Comparison of ENCODE assay signal across 8 cellular contexts in the genomic region with DNA sequence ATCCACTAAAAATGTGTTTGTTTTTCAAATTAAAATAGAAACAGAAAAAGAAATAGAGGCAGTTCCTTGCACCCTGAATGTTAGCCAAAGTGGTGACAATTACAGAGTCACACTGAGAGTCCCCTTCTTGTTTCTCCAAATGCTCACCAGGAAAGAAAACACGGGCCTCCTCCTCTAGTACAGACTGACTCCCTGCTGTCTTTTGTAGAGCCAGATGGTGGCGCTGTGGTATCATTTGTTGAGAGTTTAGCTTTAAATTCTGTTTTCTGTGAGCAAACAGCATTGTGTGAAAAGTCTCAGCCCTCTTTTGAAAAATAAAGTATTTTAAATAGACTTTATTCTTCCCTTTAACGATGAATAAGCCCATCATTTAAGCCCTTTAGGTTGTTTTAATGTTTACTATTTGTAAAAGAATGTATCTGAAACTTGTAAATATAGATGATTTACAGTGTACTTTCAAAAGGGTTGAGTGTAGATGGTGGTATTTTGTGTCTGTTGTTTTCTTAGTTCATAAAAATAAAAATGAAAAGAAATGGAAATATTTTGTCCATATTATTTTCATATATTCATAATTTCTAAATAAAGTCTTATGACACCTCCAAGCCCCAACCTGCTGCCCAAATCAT. TPM values are rescaled to one million over a fixed set of nuclear protein-coding genes. Genes with fewer than 3 reads are reported as not detected.
A peak's percentile ranks its signal among the peaks of the same experiment; 100 is the strongest.
DNase-seq lines count a peak whose midpoint lies in the region; ATAC-seq and TF ChIP-seq lines count a peak whose summit lies in the region.

No MANE protein-coding gene starts in this region.

- no peaks in the 10 kb centered on the region for H3K9me3 Mint-ChIP-seq in activated CD4-positive, alpha-beta T cell treated with anti-CD3 and anti-CD28 coated beads for 36 hours (ENCODE audit: low read depth)
- H3K9me3 Mint-ChIP-seq in chondrocyte (ENCODE audit: low read depth) = no peaks in the 10 kb centered on the region

- H3K36me3 ChIP-seq in PC-3 (ENCODE audit: low read depth, low read length) (no peaks in the 10 kb centered on the region; the same call in 1 of the 2 replicates), right lobe of liver (no peaks in the 10 kb centered on the region), tibial artery (no peaks in the 10 kb centered on the region)

- ATAC-seq in activated CD4-positive, alpha-beta T cell treated with anti-CD3 and anti-CD28 coated beads for 36 hours = peak; percentile 55
- peak; percentile 90 for ATAC-seq in GM21528 (IDR thresholded peaks at IDR 0.05; ENCODE audit: low FRiP score, unreplicated experiment)
- peak; percentile 68 for ATAC-seq in PC-3
- ATAC-seq in right lobe of liver = peak; percentile 74 to 88 (median 83)

- H3K27ac ChIP-seq in PC-3 (ENCODE audit: low read length) = no peak overlapping the region
- no peak overlapping the region for H3K27ac ChIP-seq in right lobe of liver
- H3K27ac ChIP-seq in tibial artery = no peak overlapping the region

- TF ChIP-seq POLR2A in right lobe of liver (IDR thresholded peaks at IDR 0.05) = no peak

- no peak overlapping the region for H2AFZ ChIP-seq in PC-3 (ENCODE audit: low read length)

- no peaks in the 10 kb centered on the region for H3K36me3 Mint-ChIP-seq in activated CD4-positive, alpha-beta T cell treated with anti-CD3 and anti-CD28 coated beads for 36 hours (ENCODE audit: low read depth)
- H3K36me3 Mint-ChIP-seq in chondrocyte (ENCODE audit: low read depth) = no peaks in the 10 kb centered on the region

- H3K27me3 Mint-ChIP-seq in activated CD4-positive, alpha-beta T cell treated with anti-CD3 and anti-CD28 coated beads for 36 hours = peaks cover 2% of the 10 kb centered on the region
- peaks cover 36% of the 10 kb centered on the region for H3K27me3 Mint-ChIP-seq in chondrocyte (ENCODE audit: low read depth)

- H4K20me1 ChIP-seq in PC-3 (ENCODE audit: low read length) = no peaks in the 10 kb centered on the region

- peaks cover 28% of the 10 kb centered on the region for H3K27me3 ChIP-seq in PC-3 (ENCODE audit: low read length)
- no peaks in the 10 kb centered on the region for H3K27me3 ChIP-seq in right lobe of liver
- H3K27me3 ChIP-seq in tibial artery = peaks cover 0 to 3% of the 10 kb centered on the region in 2 donors

- H3K4me1 Mint-ChIP-seq in activated CD4-positive, alpha-beta T cell treated with anti-CD3 and anti-CD28 coated beads for 36 hours = no peaks in the 10 kb centered on the region
- no peaks in the 10 kb centered on the region for H3K4me1 Mint-ChIP-seq in chondrocyte (ENCODE audit: low read depth)

- H3K4me2 ChIP-seq in PC-3 (ENCODE audit: low read length) = no peak overlapping the region

- H3K4me3 Mint-ChIP-seq in activated CD4-positive, alpha-beta T cell treated with anti-CD3 and anti-CD28 coated beads for 36 hours = no peak overlapping the region
- H3K4me3 Mint-ChIP-seq in chondrocyte (ENCODE audit: unreplicated experiment) = no peak overlapping the region

- H3K9me2 ChIP-seq in PC-3 (replicated peaks; ENCODE audit: low read length) = no peaks in the 10 kb centered on the region

- H3K4me1 ChIP-seq in PC-3 (ENCODE audit: insufficient read depth, low read length) = no peaks in the 10 kb centered on the region
- no peaks in the 10 kb centered on the region for H3K4me1 ChIP-seq in right lobe of liver
- H3K4me1 ChIP-seq in tibial artery = no peaks in the 10 kb centered on the region

- H3F3A ChIP-seq in PC-3 (ENCODE audit: low read length, unreplicated experiment) = no peaks in the 10 kb centered on the region

- CTCF ChIA-PET in activated CD4-positive, alpha-beta T cell treated with anti-CD3 and anti-CD28 coated beads for 36 hours (lab: Charles Lee) = interaction anchor here (0.6 to 1.0 kb wide), 2 partner anchors 599 to 1573 kb away, joined by 3 to 4 read pairs; no protein-coding TSS in a partner anchor
- CTCF ChIA-PET in PC-3 (lab: Charles Lee) = no interaction called here

- TF ChIP-seq CTCF in PC-3 (conservative IDR thresholded peaks at IDR 0.05; ENCODE audit: low read depth, low read length) (peak; percentile 84), chondrocyte (IDR thresholded peaks at IDR 0.05) (peak; percentile 95), right lobe of liver (IDR thresholded peaks at IDR 0.05) (peak; percentile 63 to 81 (median 77)), tibial artery (IDR thresholded peaks at IDR 0.05) (peak; percentile 43 to 56)

- BruUV-seq in PC-3 (replicated peaks; lab: Mats Ljungman, UMichigan) = no TSS peak

- no peak overlapping the region for H3K27ac Mint-ChIP-seq in activated CD4-positive, alpha-beta T cell treated with anti-CD3 and anti-CD28 coated beads for 36 hours
- no peak overlapping the region for H3K27ac Mint-ChIP-seq in chondrocyte (ENCODE audit: unreplicated experiment)

- peak; percentile 62 for DNase-seq in activated CD4-positive, alpha-beta T cell treated with anti-CD3 and anti-CD28 coated beads for 36 hours
- no peak for DNase-seq in activated CD4-positive, alpha-beta T cell treated with anti-CD3 and anti-CD28 coated beads for 4 hours
- DNase-seq in HT-29 (ENCODE audit: low spot score) (peak; percentile 85), PC-3 (peak; percentile 70), chondrocyte (ENCODE audit: low spot score) (no peak), right lobe of liver (peak in 2 of 3 donors; percentile 32 to 46), tibial artery (peak in 1 of 2 donors; percentile 42)

- H3K9ac ChIP-seq in PC-3 (ENCODE audit: low read length) = no peak overlapping the region

- 0% methylated on average over 3 of the region's 3 CpGs for WGBS in right lobe of liver (ENCODE audit: insufficient coverage, low coverage, low lambda C conversion rate, missing lambda C conversion rate)

- H3K4me3 ChIP-seq in PC-3 (ENCODE audit: low read length) (no peak overlapping the region), right lobe of liver (no peak overlapping the region), tibial artery (no peak overlapping the region)

- H3K9me3 ChIP-seq in PC-3 (ENCODE audit: low read length) = no peaks in the 10 kb centered on the region
- no peaks in the 10 kb centered on the region for H3K9me3 ChIP-seq in right lobe of liver
- no peaks in the 10 kb centered on the region for H3K9me3 ChIP-seq in tibial artery

- intact Hi-C loops in activated CD4-positive, alpha-beta T cell treated with anti-CD3 and anti-CD28 coated beads for 36 hours (cut with DNase I, micrococcal nuclease) = loop anchor here (1.0 to 2.0 kb wide), 4 partner anchors 335 to 599 kb away; no protein-coding TSS in a partner anchor
- intact Hi-C loops in PC-3 (cut with micrococcal nuclease) (loop anchor here (2.0 to 10.0 kb wide), 3 partner anchors 335 to 601 kb away; no protein-coding TSS in a partner anchor), right lobe of liver (cut with DNase I) (loop anchor here in 1 of 2 donors (10.0 kb wide), 1 partner anchor 333 kb away; no protein-coding TSS in a partner anchor), tibial artery (cut with DNase I; ENCODE audit: low total_unique reads) (no loop called here)

- H3K79me2 ChIP-seq in PC-3 (ENCODE audit: low read length) = no peaks in the 10 kb centered on the region

- POLR2A ChIA-PET in activated CD4-positive, alpha-beta T cell treated with anti-CD3 and anti-CD28 coated beads for 36 hours (lab: Charles Lee) = interaction anchor here (0.6 kb wide), 1 partner anchor 324 kb away, joined by 3 read pairs; no protein-coding TSS in a partner anchor
- POLR2A ChIA-PET in PC-3 (lab: Charles Lee; ENCODE audit: unreplicated experiment) = no interaction called here

RNA-seq across cellular contexts. Expression of gene ATOH1, which starts 36.9 kb away (rescaled TPM):
- not detected for total RNA-seq in activated CD4-positive, alpha-beta T cell treated with anti-CD3 and anti-CD28 coated beads for 36 hours
- 2.7 and 3.7 TPM in 2 replicates for total RNA-seq in HT-29 (2014; rRNA removed; shearing (Covaris generic))
- total RNA-seq in PC-3 (2014; rRNA removed) = not detected in 2 replicates
- total RNA-seq in chondrocyte = not detected in 3 replicates
- not detected for total RNA-seq in right lobe of liver

Comparison
In these comparisons a context has a peak if more than half of its experiments do, and no peak if none do; other contexts are left out.
1. DNase-seq: peak in activated CD4-positive, alpha-beta T cell treated with anti-CD3 and anti-CD28 coated beads for 36 hours (single experiment), HT-29 (single experiment), PC-3 (single experiment) and right lobe of liver (2 of 3); none in activated CD4-positive, alpha-beta T cell treated with anti-CD3 and anti-CD28 coated beads for 4 hours (0 of 2) and chondrocyte (single experiment).
2. Peak in every context shown above with its lines, with median percentiles within 50 percentile points of each other: ATAC-seq and CTCF ChIP-seq.